Comparison of ENCODE assay signal across 9 cellular contexts in the genomic region with DNA sequence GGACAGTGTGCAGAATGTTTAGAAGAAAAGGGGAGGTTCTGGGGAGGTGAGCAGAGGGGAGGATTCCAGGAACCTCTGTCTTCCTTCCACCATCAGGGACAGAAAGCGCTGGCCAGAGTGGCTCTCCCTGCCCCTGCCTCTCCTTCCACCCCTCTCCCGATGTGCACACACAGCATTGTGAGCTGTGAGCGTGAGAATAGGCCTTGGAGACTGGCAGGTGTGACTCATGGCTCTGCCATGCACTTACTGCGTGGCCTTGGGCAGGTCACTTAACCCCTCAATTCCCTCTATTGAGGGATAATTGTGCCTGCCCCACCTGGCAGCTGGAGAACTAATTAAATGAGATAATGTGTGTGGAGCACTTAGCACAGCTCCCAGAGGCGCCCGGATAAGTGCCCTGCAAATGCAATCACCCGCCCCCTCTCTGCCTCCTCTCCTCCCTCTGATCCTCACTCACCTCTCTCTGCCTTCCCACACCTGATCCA.
DNase-seq lines count a peak whose midpoint lies in the region; ATAC-seq and TF ChIP-seq lines count a peak whose summit lies in the region.
"Had no signal": no experiment of that assay in that cellular context is flagged by ENCODE, and none has a peak within 500 bp of the region (broad histone marks: within the 10 kb centered on the region; RNA-seq: fewer than 3 reads in every experiment).

No MANE protein-coding gene starts in this region.

- no peak overlapping the region for H3K4me3 ChIP-seq in right atrium auricular region
- H3K4me3 ChIP-seq in spleen: peak overlapping the region in 2 of 8 donors; percentile 9 to 16

- POLR2A ChIA-PET in CD4-positive, alpha-beta T cell (lab: Charles Lee): no interaction called here

- H3K27ac ChIP-seq in right atrium auricular region (peak overlapping the region; percentile 64 to 71), spleen (peak overlapping the region; percentile 60 to 95 (median 77))
- no peak overlapping the region for H3K27ac ChIP-seq in CD4-positive, alpha-beta T cell (ENCODE audit: low read depth, low read length)

- H3K27me3 ChIP-seq in right atrium auricular region (no peaks in the 10 kb centered on the region), spleen (replicated peaks in 1 of 7) (no peaks in the 10 kb centered on the region)
- H3K27me3 ChIP-seq in CD4-positive, alpha-beta T cell (ENCODE audit: control insufficient read depth, insufficient read depth, low read length): no peaks in the 10 kb centered on the region

- no peaks in the 10 kb centered on the region for H3K27me3 Mint-ChIP-seq in CD4-positive, alpha-beta T cell

- no peaks in the 10 kb centered on the region for H3K4me1 Mint-ChIP-seq in CD4-positive, alpha-beta T cell (ENCODE audit: low read depth)

- no peak for TF ChIP-seq POLR2A in spleen (IDR thresholded peaks at IDR 0.05)

- CTCF ChIA-PET in CD4-positive, alpha-beta T cell (lab: Charles Lee): no interaction called here

- H3K27ac Mint-ChIP-seq in CD4-positive, alpha-beta T cell: no peak overlapping the region

- H3K36me3 ChIP-seq in right atrium auricular region (peaks cover 11% of the 10 kb centered on the region), spleen (peaks cover 0 to 14% (median 0%) of the 10 kb centered on the region in 6 donors)

- TF ChIP-seq CTCF in right atrium auricular region (IDR thresholded peaks at IDR 0.05) (no peak), spleen (IDR thresholded peaks at IDR 0.05 in 8 of 11, conservative IDR thresholded peaks at IDR 0.05 in 3 of 11) (no peak)
- no peak for TF ChIP-seq CTCF in CD4-positive, alpha-beta T cell (IDR thresholded peaks at IDR 0.05)

- DNase-seq in HT1080 (ENCODE audit: low read depth) (peak; percentile 89), T1000 (lab: John Stamatoyannopoulos, UW) (peak; percentile 23), right atrium auricular region (ENCODE audit: low spot score) (no peak), spleen (no peak), HUDEP-2 (lab: John Stamatoyannopoulos, UW; ENCODE audit: unreplicated experiment in 76 of 76) (no peak), SIG-M5 treated with dmso at 0.1 percent for 504 hours (lab: John Stamatoyannopoulos, UW; ENCODE audit: unreplicated experiment) (no peak)
- DNase-seq in stimulated activated naive CD4-positive, alpha-beta T cell (lab: John Stamatoyannopoulos, UW): no peak
- no peak for DNase-seq in CD4-positive, alpha-beta T cell
- DNase-seq: MV-4-11 had no signal

- no peaks in the 10 kb centered on the region for H3K9me3 Mint-ChIP-seq in CD4-positive, alpha-beta T cell

- ATAC-seq in CD4-positive, alpha-beta T cell (ENCODE audit: poor library complexity): no peak

- H3K36me3 Mint-ChIP-seq in CD4-positive, alpha-beta T cell (ENCODE audit: low read depth): no peaks in the 10 kb centered on the region

- intact Hi-C loops in spleen (cut with DNase I; ENCODE audit: low total_unique reads): no loop called here
- intact Hi-C loops in CD4-positive, alpha-beta T cell (cut with DNase I, micrococcal nuclease): no loop called here

- H3K4me3 Mint-ChIP-seq in CD4-positive, alpha-beta T cell: no peak overlapping the region

- H3K9me3 ChIP-seq in right atrium auricular region (no peaks in the 10 kb centered on the region), spleen (no peaks in the 10 kb centered on the region)
- no peaks in the 10 kb centered on the region for H3K9me3 ChIP-seq in CD4-positive, alpha-beta T cell (ENCODE audit: control insufficient read depth, low read length)

- 46 to 61% (median 60%) methylated on average over 4 to 7 of the region's 7 CpGs for WGBS in spleen, 5 donors

- peaks cover 0 to 100% of the 10 kb centered on the region in 2 donors for H3K4me1 ChIP-seq in right atrium auricular region
- H3K4me1 ChIP-seq in spleen: peaks cover 36 to 100% (median 88%) of the 10 kb centered on the region in 6 donors

Comparison
In these comparisons a context has a peak if more than half of its experiments do, and no peak if none do; other contexts are left out.
1. DNase-seq: peak in HT1080 (single experiment) and T1000 (single experiment); none in right atrium auricular region (single experiment), spleen (single experiment), HUDEP-2 (0 of 76), stimulated activated naive CD4-positive, alpha-beta T cell (0 of 6), SIG-M5 treated with dmso at 0.1 percent for 504 hours (single experiment) and CD4-positive, alpha-beta T cell (0 of 10).